Comparison of ENCODE assay signal across 12 cellular contexts in genomic region chr4:167020410-167020809, GRCh38.
A peak's percentile ranks its signal among the peaks of the same experiment; 100 is the strongest.
DNase-seq lines count a peak whose midpoint lies in the region; ATAC-seq, FAIRE-seq and TF ChIP-seq lines count a peak whose summit lies in the region.
"Had no signal": no experiment of that assay in that cellular context is flagged by ENCODE, and none has a peak within 500 bp of the region (broad histone marks: within the 10 kb centered on the region; RNA-seq: fewer than 3 reads in every experiment).

No MANE protein-coding gene starts in this region.

- H2AFZ ChIP-seq in GM23338 = no peak overlapping the region

- H3K27ac ChIP-seq in GM23338 (ENCODE audit: low read depth) (no peak overlapping the region), small intestine (ENCODE audit: low read depth in 1 of 2, low read length in 1 of 2) (no peak overlapping the region)
- H3K27ac ChIP-seq: testis had no signal

- no peaks in the 10 kb centered on the region for H4K20me1 ChIP-seq in GM23338 (replicated peaks; ENCODE audit: insufficient read depth)

- FAIRE-seq in small intestine (lab: Jason Lieb, UNC) = no peak

- H3K36me3 ChIP-seq in GM23338 (ENCODE audit: insufficient read depth) (no peaks in the 10 kb centered on the region), small intestine (ENCODE audit: control insufficient read depth in 2 of 2, insufficient read depth in 2 of 2, low read length in 2 of 2) (no peaks in the 10 kb centered on the region), MG63 (no peaks in the 10 kb centered on the region)

- H3K4me3 ChIP-seq in GM23338 = no peak overlapping the region
- no peak overlapping the region for H3K4me3 ChIP-seq in fibroblast of villous mesenchyme (ENCODE audit: low read depth, low read length)
- H3K4me3 ChIP-seq in small intestine (ENCODE audit: low read depth in 1 of 2, low read length in 2 of 2) = no peak overlapping the region
- H3K4me3 ChIP-seq in MG63 = no peak overlapping the region
- H3K4me3 ChIP-seq: testis had no signal

- no peaks in the 10 kb centered on the region for H3K9me3 Mint-ChIP-seq in GM23338
- H3K9me3 Mint-ChIP-seq in T-helper 2 cell treated with Interferon-gamma antibody and Interleukin-4, amounts not matched to agents 5 μg/mL and 100 μg/mL, for 36 hours = no peaks in the 10 kb centered on the region

- H3K4me1 ChIP-seq in GM23338 (ENCODE audit: insufficient read depth) = no peaks in the 10 kb centered on the region
- H3K4me1 ChIP-seq in small intestine (ENCODE audit: control insufficient read depth in 2 of 2, insufficient read depth in 1 of 2, low read depth in 1 of 2, low read length in 1 of 2) = no peaks in the 10 kb centered on the region
- H3K4me1 ChIP-seq: testis had no signal

- H3K79me2 ChIP-seq in GM23338 (replicated peaks; ENCODE audit: insufficient read depth) = no peaks in the 10 kb centered on the region

- no peaks in the 10 kb centered on the region; the same call in 2 of the 3 replicates for H3K4me1 Mint-ChIP-seq in GM23338
- no peaks in the 10 kb centered on the region for H3K4me1 Mint-ChIP-seq in T-helper 2 cell treated with Interferon-gamma antibody and Interleukin-4, amounts not matched to agents 5 μg/mL and 100 μg/mL, for 36 hours (ENCODE audit: low read depth)

- peak; percentile 28 for DNase-seq in D341Med (ENCODE audit: low spot score)
- DNase-seq in GM23338 (ENCODE audit: low spot score) = peak; percentile 48
- DNase-seq in OCI-M1 (lab: John Stamatoyannopoulos, UW) = peak; percentile 29
- peak; percentile 2 for DNase-seq in fibroblast of villous mesenchyme (ENCODE audit: low read depth)
- DNase-seq in T-helper 2 cell treated with Interferon-gamma antibody and Interleukin-4, amounts not matched to agents 5 μg/mL and 100 μg/mL, for 36 hours (ENCODE audit: low spot score) = no peak
- no peak for DNase-seq in small intestine
- DNase-seq in MG63 = no peak
- no peak for DNase-seq in NCI-H345 treated with DMSO at 0.1 percent for 48 hours (lab: John Stamatoyannopoulos, UW; ENCODE audit: unreplicated experiment)
- DNase-seq: activated gamma-delta T cell treated with Interleukin-2 at 50 U/mL for 16 hours, NCI-H2171 treated with DMSO at 0.1 percent for 48 hours, T1000, testis had no signal

- no peak overlapping the region for H3K4me3 Mint-ChIP-seq in GM23338
- H3K4me3 Mint-ChIP-seq in T-helper 2 cell treated with Interferon-gamma antibody and Interleukin-4, amounts not matched to agents 5 μg/mL and 100 μg/mL, for 36 hours = no peak overlapping the region

- ATAC-seq in GM23338 = peak; percentile 82

- TF ChIP-seq CTCF in GM23338 (conservative IDR thresholded peaks at IDR 0.05; ENCODE audit: low read depth in 2 of 2) (peak; percentile 46 to 75), fibroblast of villous mesenchyme (IDR thresholded peaks at IDR 0.05; ENCODE audit: insufficient read depth, low read depth, low read length) (peak; percentile 17)

- H3K27me3 ChIP-seq in GM23338 (ENCODE audit: insufficient read depth) = no peaks in the 10 kb centered on the region
- no peaks in the 10 kb centered on the region for H3K27me3 ChIP-seq in small intestine (ENCODE audit: control insufficient read depth in 2 of 2, insufficient read depth in 2 of 2, low read length in 2 of 2)
- H3K27me3 ChIP-seq in MG63 = no peaks in the 10 kb centered on the region
- H3K27me3 ChIP-seq: testis had no signal

- H3K4me2 ChIP-seq in GM23338 = no peak overlapping the region

- H3K36me3 Mint-ChIP-seq in GM23338 (ENCODE audit: low read depth) = no peaks in the 10 kb centered on the region
- no peaks in the 10 kb centered on the region for H3K36me3 Mint-ChIP-seq in T-helper 2 cell treated with Interferon-gamma antibody and Interleukin-4, amounts not matched to agents 5 μg/mL and 100 μg/mL, for 36 hours (ENCODE audit: low read depth)

- no peaks in the 10 kb centered on the region for H3K27me3 Mint-ChIP-seq in GM23338 (ENCODE audit: insufficient read depth, low read depth, poor library complexity)
- H3K27me3 Mint-ChIP-seq in T-helper 2 cell treated with Interferon-gamma antibody and Interleukin-4, amounts not matched to agents 5 μg/mL and 100 μg/mL, for 36 hours (ENCODE audit: low read depth) = no peaks in the 10 kb centered on the region

- WGBS in small intestine, 3 donors = 7 to 37% (median 11%) methylated on average over 1 of the region's 1 CpG

- H3K27ac Mint-ChIP-seq in GM23338 = no peak overlapping the region
- H3K27ac Mint-ChIP-seq in T-helper 2 cell treated with Interferon-gamma antibody and Interleukin-4, amounts not matched to agents 5 μg/mL and 100 μg/mL, for 36 hours = no peak overlapping the region

- no peaks in the 10 kb centered on the region for H3F3A ChIP-seq in GM23338 (replicated peaks; ENCODE audit: low read depth)

- H3K9me2 ChIP-seq in GM23338 (ENCODE audit: insufficient read depth) = no peaks in the 10 kb centered on the region

- H3K9me3 ChIP-seq in small intestine (ENCODE audit: control insufficient read depth, low read depth) (no peaks in the 10 kb centered on the region), MG63 (no peaks in the 10 kb centered on the region)
- H3K9me3 ChIP-seq: testis had no signal

TF ChIP-seq in GM23338, 12 proteins besides CTCF, POLR2A, EP300 and RAD21:
- TF ChIP-seq REST (IDR thresholded peaks at IDR 0.05; ENCODE audit: unreplicated experiment) = no peak
- no peak for TF ChIP-seq ZNF114 (CRISPR knock-in tag; IDR thresholded peaks at IDR 0.05)
- TF ChIP-seq NANOG (IDR thresholded peaks at IDR 0.05; ENCODE audit: borderline replicate concordance) = no peak
TF ChIP-seq in GM23338: peak in this region for 0.

Comparison
In these comparisons a context has a peak if more than half of its experiments do, and no peak if none do; other contexts are left out.
1. DNase-seq: peak in D341Med (single experiment), GM23338 (single experiment), OCI-M1 (single experiment) and fibroblast of villous mesenchyme (single experiment); none in T-helper 2 cell treated with Interferon-gamma antibody and Interleukin-4, amounts not matched to agents 5 μg/mL and 100 μg/mL, for 36 hours (single experiment), small intestine (single experiment), MG63 (single experiment) and NCI-H345 treated with DMSO at 0.1 percent for 48 hours (single experiment).